In the genomic region with DNA sequence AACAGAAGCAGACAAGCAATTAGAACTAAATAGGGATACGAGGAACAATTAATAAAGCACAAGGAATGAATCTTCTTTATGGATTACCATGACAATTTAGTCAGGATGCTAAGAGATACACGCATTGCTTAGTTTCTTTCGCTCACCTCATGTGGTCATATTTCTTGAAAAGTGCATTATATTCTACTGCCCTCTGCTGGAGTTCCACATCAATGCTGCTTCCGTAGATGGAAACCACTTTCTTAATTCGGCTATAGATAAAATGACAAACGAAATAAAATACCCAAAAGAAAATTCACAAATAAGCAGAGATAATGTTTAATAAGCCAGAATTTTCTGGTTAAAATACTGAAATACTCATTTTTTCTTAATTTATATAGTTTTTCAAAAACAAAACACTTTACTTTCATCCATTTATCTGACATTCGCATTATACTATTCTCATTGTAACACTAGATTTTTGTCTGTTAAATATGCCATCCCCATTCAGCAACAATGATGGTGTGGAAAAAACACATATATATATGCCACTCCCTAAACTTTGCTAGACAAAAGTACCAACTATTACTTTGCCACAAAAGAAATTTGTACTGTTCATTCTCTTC, we compare ENCODE assay signal across 8 cellular contexts. TPM values are rescaled to one million over a fixed set of nuclear protein-coding genes. Genes with fewer than 3 reads are reported as not detected.
DNase-seq lines count a peak whose midpoint lies in the region; ATAC-seq, FAIRE-seq and TF ChIP-seq lines count a peak whose summit lies in the region.

No MANE protein-coding gene starts in this region.

- POLR2A ChIA-PET in H1 (lab: Charles Lee; ENCODE audit: partially characterized antibody) = no interaction called here

- H3K4me1 ChIP-seq in H1 (replicated peaks in 1 of 4; ENCODE audit: control insufficient read depth in 3 of 4, insufficient read depth in 4 of 4, low read length in 3 of 4) = no peaks in the 10 kb centered on the region

- no peak overlapping the region for H4K8ac ChIP-seq in H1 (ENCODE audit: extremely low read depth, insufficient read depth, low read length)

- H3K27ac ChIP-seq in H1 (ENCODE audit: low read depth, low read length) (no peak overlapping the region), neural cell (ENCODE audit: low read length) (no peak overlapping the region)

- TF ChIP-seq RAD21 in H1 (IDR thresholded peaks at IDR 0.05 in 1 of 2, conservative IDR thresholded peaks at IDR 0.05 in 1 of 2; ENCODE audit: low read depth in 2 of 2, low read length in 2 of 2) (peak; percentile 74 to 78), neural cell (conservative IDR thresholded peaks at IDR 0.05) (peak; percentile 68)

- H2AFZ ChIP-seq in H1 (ENCODE audit: low read length) = no peak overlapping the region
- H2AFZ ChIP-seq in neural cell (ENCODE audit: low read depth, low read length) = no peak overlapping the region

- no peak overlapping the region for H3K4ac ChIP-seq in H1 (replicated peaks; ENCODE audit: insufficient read length, low read depth, low read length)

- no peak overlapping the region for H2BK12ac ChIP-seq in H1 (ENCODE audit: low read depth, low read length)

- no peak for TF ChIP-seq POLR2A in H1 (IDR thresholded peaks at IDR 0.05; ENCODE audit: control extremely low read depth in 1 of 2, low read depth in 2 of 2, low read length in 2 of 2)

- no peak overlapping the region for H3K18ac ChIP-seq in H1 (ENCODE audit: extremely low read depth, low read length)

- H3K56ac ChIP-seq in H1 (replicated peaks; ENCODE audit: insufficient read length, low read depth, low read length) = no peak overlapping the region

- ATAC-seq in activated CD4-positive, CD25-positive, alpha-beta regulatory T cell treated with anti-CD3 and anti-CD28 coated beads, Interleukin-2, amount 50 U/mL, for 24 hours = no peak
- no peak for ATAC-seq in omental fat pad (ENCODE audit: low FRiP score)

- peak in 2 of 3 experiments; percentile 57 to 67; a peak in 3 of 4 replicates for TF ChIP-seq CTCF in H1 (IDR thresholded peaks at IDR 0.05; ENCODE audit: control extremely low read depth in 1 of 3, insufficient read depth in 1 of 3, low read depth in 1 of 3, low read length in 3 of 3)
- TF ChIP-seq CTCF in neural cell (IDR thresholded peaks at IDR 0.05; ENCODE audit: poor library complexity, severe bottlenecking) = peak; percentile 74
- no peak for TF ChIP-seq CTCF in omental fat pad (IDR thresholded peaks at IDR 0.05)

- no peaks in the 10 kb centered on the region for H3F3A ChIP-seq in neural cell (ENCODE audit: insufficient read depth, low read length, poor library complexity, severe bottlenecking)

- DNase-seq in DMS153 treated with DMSO at 0.1 percent for 48 hours (lab: John Stamatoyannopoulos, UW; ENCODE audit: unreplicated experiment) (peak; percentile 12), DMS153 (lab: John Stamatoyannopoulos, UW) (no peak), H7 (peak; percentile 65), RPMI7951 (ENCODE audit: low read depth) (peak; percentile 43), H1 (ENCODE audit: low read depth in 1 of 2, low spot score in 2 of 2) (no peak), omental fat pad (ENCODE audit: low spot score) (no peak)

- H2BK15ac ChIP-seq in H1 (ENCODE audit: low read length) = no peak overlapping the region

- H4K5ac ChIP-seq in H1 (ENCODE audit: insufficient read length, low read depth, low read length) = no peak overlapping the region

- H3K36me3 ChIP-seq in H7 (replicated peaks; ENCODE audit: control insufficient read depth, insufficient read depth, low read length) = peaks cover 10% of the 10 kb centered on the region
- peaks cover 7 to 40% (median 19%) of the 10 kb centered on the region in 4 experiments for H3K36me3 ChIP-seq in H1 (ENCODE audit: control insufficient read depth in 2 of 4, insufficient read depth in 4 of 4, low read length in 3 of 4)
- H3K36me3 ChIP-seq in neural cell (ENCODE audit: insufficient read depth, low read length) = no peaks in the 10 kb centered on the region

- no peak overlapping the region for H3K23ac ChIP-seq in H1 (ENCODE audit: insufficient read length)

- H3K9me3 ChIP-seq in H1 (ENCODE audit: insufficient read depth in 2 of 2, low read depth in 1 of 2, low read length in 1 of 2) = no peaks in the 10 kb centered on the region
- H3K9me3 ChIP-seq in neural cell (ENCODE audit: low read length) = no peaks in the 10 kb centered on the region

- H2BK120ac ChIP-seq in H1 (replicated peaks; ENCODE audit: low read depth, low read length) = no peak overlapping the region

- H3K14ac ChIP-seq in H1 (ENCODE audit: insufficient read length) = no peak overlapping the region

- H3K9me2 ChIP-seq in neural cell (ENCODE audit: insufficient read depth, low read length) = no peaks in the 10 kb centered on the region

- no peak overlapping the region for H3K4me2 ChIP-seq in H1 (ENCODE audit: insufficient read depth in 1 of 2, low read depth in 2 of 2, low read length in 2 of 2)
- no peak overlapping the region for H3K4me2 ChIP-seq in neural cell (ENCODE audit: low read length)

- H2BK5ac ChIP-seq in H1 (ENCODE audit: low read depth, low read length) = no peak overlapping the region

- H4K20me1 ChIP-seq in H1 (replicated peaks in 1 of 2; ENCODE audit: control insufficient read depth in 1 of 2, insufficient read depth in 2 of 2, low read length in 2 of 2) (no peaks in the 10 kb centered on the region), neural cell (ENCODE audit: insufficient read depth) (no peaks in the 10 kb centered on the region)

- H3K4me3 ChIP-seq in H7 (ENCODE audit: insufficient read depth, low read depth, low read length) = no peak overlapping the region
- no peak overlapping the region for H3K4me3 ChIP-seq in H1 (ENCODE audit: extremely low read depth in 1 of 4, insufficient read depth in 2 of 4, low read depth in 3 of 4, low read length in 4 of 4)
- H3K4me3 ChIP-seq in neural cell (ENCODE audit: low read length) = no peak overlapping the region

- H2AK5ac ChIP-seq in H1 (ENCODE audit: low read depth, low read length) = no peak overlapping the region

- no peak for TF ChIP-seq EP300 in H1 (IDR thresholded peaks at IDR 0.05; ENCODE audit: borderline replicate concordance in 1 of 2, low read depth in 2 of 2, low read length in 2 of 2)
- no peak for TF ChIP-seq EP300 in neural cell (conservative IDR thresholded peaks at IDR 0.05; ENCODE audit: poor library complexity, severe bottlenecking)

- H3K79me2 ChIP-seq in H1 (ENCODE audit: control insufficient read depth in 1 of 2, insufficient read depth in 2 of 2, low read length in 2 of 2) = no peaks in the 10 kb centered on the region
- H3K79me2 ChIP-seq in neural cell (replicated peaks; ENCODE audit: insufficient read depth, low read length) = no peaks in the 10 kb centered on the region

- 88 to 100% methylated on average over 1 to 7 of the region's 7 CpGs for WGBS in H1 (ENCODE audit: extremely low coverage in 1 of 2, insufficient coverage in 1 of 2, insufficient read length in 1 of 2, insufficient replicate concordance in 2 of 2, low coverage in 1 of 2, low lambda C conversion rate in 2 of 2, missing lambda C conversion rate in 1 of 2), 2 experiments

- H4K91ac ChIP-seq in H1 (replicated peaks; ENCODE audit: insufficient read length, low read length) = no peak overlapping the region

- H3K23me2 ChIP-seq in H1 (ENCODE audit: low read depth, low read length) = no peaks in the 10 kb centered on the region

- no peaks in the 10 kb centered on the region for H3K27me3 ChIP-seq in H7 (ENCODE audit: control insufficient read depth, insufficient read depth, low read length)
- H3K27me3 ChIP-seq in H1 (replicated peaks in 1 of 4; ENCODE audit: control insufficient read depth in 3 of 4, extremely low read depth in 1 of 4, insufficient read depth in 3 of 4, low read length in 3 of 4) = no peaks in the 10 kb centered on the region
- H3K27me3 ChIP-seq in neural cell (ENCODE audit: insufficient read depth, low read depth, low read length) = no peaks in the 10 kb centered on the region

- H2BK20ac ChIP-seq in H1 (ENCODE audit: low read length) = no peak overlapping the region

- H3K79me1 ChIP-seq in H1 (ENCODE audit: low read depth, low read length) = no peaks in the 10 kb centered on the region

- CTCF ChIA-PET in H1 (lab: Charles Lee; ENCODE audit: partially characterized antibody) = no interaction called here

- H3K9ac ChIP-seq in H1 (replicated peaks in 1 of 4; ENCODE audit: extremely low read depth in 1 of 4, low read depth in 3 of 4, low read length in 3 of 4) (no peak overlapping the region), neural cell (ENCODE audit: low read length) (no peak overlapping the region)

- peak; percentile 66 for FAIRE-seq in H1 (lab: Jason Lieb, UNC)

TF ChIP-seq in H1, 55 proteins besides CTCF, POLR2A, EP300 and RAD21 (continues in another document):
- no peak for TF ChIP-seq MAFK (IDR thresholded peaks at IDR 0.05; ENCODE audit: low read depth, low read length)
- no peak for TF ChIP-seq E2F6 (IDR thresholded peaks at IDR 0.05)

TF ChIP-seq in neural cell, 6 proteins besides CTCF, POLR2A, EP300 and RAD21:
- peak; percentile 67 for TF ChIP-seq SMC3 (conservative IDR thresholded peaks at IDR 0.05; ENCODE audit: poor library complexity)
- no peak for TF ChIP-seq EZH2 (IDR thresholded peaks at IDR 0.05; ENCODE audit: borderline replicate concordance, insufficient read depth, low read length, poor library complexity, severe bottlenecking)

RNA-seq across cellular contexts. Expression of gene PHLPP2, which starts 22.0 kb away (rescaled TPM):
- total RNA-seq in H7 (2014; rRNA removed; shearing (Covaris generic)) = 5.3 and 7.3 TPM in 2 replicates
- 6.6 and 6.7 TPM in 2 replicates for total RNA-seq in RPMI7951 (2014; rRNA removed; shearing (Covaris generic))
- 12.8 and 12.9 TPM in 2 replicates for total RNA-seq in H1 (2021; fragmentation: NEBNext Ultra II Directional; extraction: Animal tissue kit (Norgen Biotek cat#: 25700))
- polyA plus RNA-seq in H1 (2011; rRNA removed) = 6.2 and 7.3 TPM in 2 replicates
- polyA plus RNA-seq in H1 (2011; cell fraction: cytosol; rRNA removed) = 8.4 TPM
- 12.3 TPM for polyA plus RNA-seq in H1 (2011; cell fraction: nucleus; rRNA removed)
- 6.0 to 7.7 TPM (median 7.4 TPM) in 4 replicates for polyA plus RNA-seq in H1 (2012, experiment 1 of 2)
- polyA plus RNA-seq in H1 (2012, experiment 2 of 2) = 0.55 TPM
- polyA plus RNA-seq in H1 (2013, experiment 1 of 2) = 5.1 TPM
- 5.6 TPM for polyA plus RNA-seq in H1 (2013, experiment 2 of 2)
- polyA minus RNA-seq in H1 (2011; rRNA and poly(A)+ RNA removed) = 38.1 and 51.2 TPM in 2 replicates
- 14.8 TPM for polyA minus RNA-seq in H1 (2011; cell fraction: cytosol; rRNA and poly(A)+ RNA removed)
- 21.3 TPM for polyA minus RNA-seq in H1 (2011; cell fraction: nucleus; rRNA and poly(A)+ RNA removed)
- polyA plus RNA-seq in neural cell = 10.2 and 11.0 TPM in 2 replicates
- polyA minus RNA-seq in neural cell = 29.9 and 32.9 TPM in 2 replicates
- 10 to 100 TPM in 3 of 4 donors, 1 to 10 TPM in 1; 7.4 to 21.5 (median 17.4) TPM for total RNA-seq in omental fat pad

Comparison
In these comparisons a context has a peak if more than half of its experiments do, and no peak if none do; other contexts are left out.
1. DNase-seq: peak in DMS153 treated with DMSO at 0.1 percent for 48 hours (single experiment), H7 (single experiment) and RPMI7951 (single experiment); none in DMS153 (single experiment), H1 (0 of 2) and omental fat pad (single experiment).
2. CTCF ChIP-seq: peak in H1 (2 of 3) and neural cell (single experiment); none in omental fat pad (0 of 3).